8 cellular contexts compared by ENCODE assay signal in genomic region chr3:112086018-112086854, GRCh38. TPM values are rescaled to one million over a fixed set of nuclear protein-coding genes. Genes with fewer than 3 reads are reported as not detected.
DNase-seq lines count a peak whose midpoint lies in the region; ATAC-seq and TF ChIP-seq lines count a peak whose summit lies in the region.

Gene C3orf52 (plus strand): TSS chr3:112086389. CDS start chr3:112086408, 19 bp downstream.

- H3K27ac ChIP-seq in duodenal mucosa (ENCODE audit: low read depth, low read length) = peak within 1 kb of the TSS; percentile 60

- TF ChIP-seq CTCF in lower leg skin (IDR thresholded peaks at IDR 0.05) = no peak

- DNase-seq in NOMO-1 (lab: John Stamatoyannopoulos, UW; ENCODE audit: unreplicated experiment in 2 of 2) = peak; percentile 5 to 21
- no peak for DNase-seq in NOMO-1 treated with dmso at 0.1 percent for 144 hours (lab: John Stamatoyannopoulos, UW; ENCODE audit: unreplicated experiment)
- peak; percentile 19 for DNase-seq in NCI-H345 treated with DMSO at 0.1 percent for 48 hours (lab: John Stamatoyannopoulos, UW; ENCODE audit: unreplicated experiment)
- peak; percentile 75 for DNase-seq in activated CD4-positive, alpha-beta memory T cell treated with anti-CD3 and anti-CD28 coated beads for 36 hours
- peak; percentile 61 to 94 for DNase-seq in lower leg skin (ENCODE audit: low spot score in 2 of 2)
- DNase-seq in stimulated activated CD4-positive, alpha-beta T cell treated with anti-CD3 and anti-CD28 coated beads, Interleukin-4, amount 100 ng/mL, for 24 hours = peak; percentile 58

- H3K9me3 Mint-ChIP-seq in activated CD4-positive, alpha-beta memory T cell treated with anti-CD3 and anti-CD28 coated beads for 36 hours = no peaks in the 10 kb centered on the region

- TF ChIP-seq POLR2A in lower leg skin (IDR thresholded peaks at IDR 0.05) = no peak

- H3K27me3 Mint-ChIP-seq in activated CD4-positive, alpha-beta memory T cell treated with anti-CD3 and anti-CD28 coated beads for 36 hours = peaks cover 3% of the 10 kb centered on the region

- POLR2A ChIA-PET in activated CD4-positive, alpha-beta memory T cell treated with anti-CD3 and anti-CD28 coated beads for 36 hours (lab: Charles Lee) = no interaction called here

- no peaks in the 10 kb centered on the region for H3K27me3 ChIP-seq in duodenal mucosa (ENCODE audit: control insufficient read depth in 1 of 2, insufficient read depth in 2 of 2, low read length in 2 of 2)

- H3K4me3 ChIP-seq in duodenal mucosa (ENCODE audit: low read depth in 1 of 2, low read length in 2 of 2) (peak within 1 kb of the TSS; percentile 67 to 79), lower leg skin (ENCODE audit: low read depth, poor library complexity, severe bottlenecking) (peak within 1 kb of the TSS; percentile 28)

- CTCF ChIA-PET in activated CD4-positive, alpha-beta memory T cell treated with anti-CD3 and anti-CD28 coated beads for 36 hours (lab: Charles Lee) = no interaction called here

- H3K9ac ChIP-seq in duodenal mucosa (ENCODE audit: low read depth in 1 of 2, low read length in 2 of 2) = peak within 1 kb of the TSS; percentile 51 to 69

- peak within 1 kb of the TSS; percentile 72 for H3K4me3 Mint-ChIP-seq in activated CD4-positive, alpha-beta memory T cell treated with anti-CD3 and anti-CD28 coated beads for 36 hours

- 0 to 1% methylated on average over 31 to 44 of the region's 72 CpGs for WGBS in lower leg skin, 2 donors

- ATAC-seq in HG03025 (IDR thresholded peaks at IDR 0.05; ENCODE audit: low FRiP score, unreplicated experiment) = peak; percentile 88

- peaks cover 25% of the 10 kb centered on the region for H3K4me1 Mint-ChIP-seq in activated CD4-positive, alpha-beta memory T cell treated with anti-CD3 and anti-CD28 coated beads for 36 hours (ENCODE audit: low read depth)

- H3K36me3 Mint-ChIP-seq in activated CD4-positive, alpha-beta memory T cell treated with anti-CD3 and anti-CD28 coated beads for 36 hours = no peaks in the 10 kb centered on the region

- peaks cover 30% of the 10 kb centered on the region in 2 donors for H3K4me1 ChIP-seq in duodenal mucosa (ENCODE audit: control insufficient read depth in 1 of 2, insufficient read depth in 2 of 2, low read length in 2 of 2)

- H3K27ac Mint-ChIP-seq in activated CD4-positive, alpha-beta memory T cell treated with anti-CD3 and anti-CD28 coated beads for 36 hours = no peak within 1 kb of the TSS

- intact Hi-C loops in activated CD4-positive, alpha-beta memory T cell treated with anti-CD3 and anti-CD28 coated beads for 36 hours (cut with micrococcal nuclease) = no loop called here
- intact Hi-C loops in lower leg skin (cut with DNase I; ENCODE audit: low total_unique reads) = no loop called here

- no peaks in the 10 kb centered on the region for H3K9me3 ChIP-seq in duodenal mucosa (ENCODE audit: control insufficient read depth in 1 of 2, low read length in 2 of 2)

- H3K36me3 ChIP-seq in duodenal mucosa (ENCODE audit: control insufficient read depth in 1 of 2, insufficient read depth in 2 of 2, low read length in 2 of 2) = no peaks in the 10 kb centered on the region

RNA-seq across cellular contexts. Expression of gene C3orf52, which starts in this region (rescaled TPM):
- total RNA-seq in activated CD4-positive, alpha-beta memory T cell treated with anti-CD3 and anti-CD28 coated beads for 36 hours = 1 to 10 TPM; 3.3 to 4.4 TPM
- 100 to 1,000 TPM in 1 of 4 donors, 10 to 100 TPM in 3; 57.8 to 118 (median 86.4) TPM for total RNA-seq in lower leg skin

Comparison
In these comparisons a context has a peak if more than half of its experiments do, and no peak if none do; other contexts are left out.
1. RNA of gene C3orf52 (total RNA-seq): 57.8 to 118 TPM in lower leg skin; 3.3 to 4.4 TPM in activated CD4-positive, alpha-beta memory T cell treated with anti-CD3 and anti-CD28 coated beads for 36 hours; every median in the first group is over 10 times any median in the second.